ENCODE assay signal across 8 cellular contexts in the genomic region with DNA sequence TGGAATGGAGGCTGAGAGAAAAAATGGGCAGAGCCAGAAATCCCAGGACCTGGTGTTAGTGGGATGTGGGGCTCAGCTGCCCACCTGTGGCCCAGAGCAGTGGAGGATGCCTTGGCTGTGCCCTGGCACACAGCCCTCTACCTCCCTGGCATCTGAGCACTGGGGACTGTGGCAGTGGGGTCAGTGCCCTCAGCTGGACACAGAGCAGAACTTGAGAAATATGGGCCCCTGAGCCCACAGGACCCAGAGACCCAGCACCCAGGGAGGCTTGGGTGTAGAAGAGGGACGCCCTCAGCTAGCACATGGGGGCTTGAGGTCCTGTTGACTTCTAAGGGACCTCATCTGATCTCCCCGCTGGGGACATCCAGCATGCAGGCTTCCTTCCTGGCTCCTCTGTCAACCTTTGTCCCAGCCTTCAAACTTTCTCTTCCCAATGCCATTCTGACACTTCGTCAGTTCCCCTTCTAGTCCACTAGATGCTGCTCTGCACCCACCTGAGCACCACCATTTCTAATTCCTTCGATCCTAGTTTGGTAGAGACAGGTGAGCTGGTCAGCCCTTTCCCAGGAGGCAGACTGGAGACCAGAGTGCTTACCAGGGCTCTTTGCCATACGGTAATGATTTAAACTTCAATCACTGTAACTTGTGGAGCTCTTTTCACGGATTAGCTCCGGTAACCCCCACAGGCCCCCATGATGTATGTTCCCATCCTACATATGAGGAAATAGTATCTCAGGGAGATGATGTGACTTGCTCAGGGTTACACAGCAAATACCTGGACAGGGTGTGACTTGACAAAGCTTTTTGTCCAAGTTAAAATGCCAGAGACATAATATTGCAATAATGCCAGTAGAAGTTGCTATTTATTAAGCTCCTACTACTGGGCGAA.
A peak's percentile ranks its signal among the peaks of the same experiment; 100 is the strongest.
DNase-seq lines count a peak whose midpoint lies in the region; ATAC-seq, FAIRE-seq and TF ChIP-seq lines count a peak whose summit lies in the region.

No MANE protein-coding gene starts in this region.

- CTCF ChIA-PET in RWPE1 (lab: Yijun Ruan, JAX) = interaction anchor here (0.6 to 1.2 kb wide), 11 partner anchors 10 to 561 kb away, joined by 3 to 5 read pairs (median 3); no protein-coding TSS in a partner anchor

- intact Hi-C loops in head of caudate nucleus (cut with DNase I) = loop anchor here (10.0 kb wide), 1 partner anchor 597 kb away; a partner anchor contains a TSS
- intact Hi-C loops in tibial artery (cut with DNase I; ENCODE audit: low total_unique reads) = no loop called here

- H3K4me1 ChIP-seq in tibial artery = no peaks in the 10 kb centered on the region

- H3K36me3 ChIP-seq in tibial artery = no peaks in the 10 kb centered on the region

- peaks cover 0 to 35% of the 10 kb centered on the region in 2 donors for H3K27me3 ChIP-seq in tibial artery

- POLR2A ChIA-PET in RWPE1 (lab: Yijun Ruan, JAX; ENCODE audit: low non-redundant PET) = no interaction called here

- no peak for ATAC-seq in GM21528 (IDR thresholded peaks at IDR 0.05; ENCODE audit: low FRiP score, unreplicated experiment)
- no peak for ATAC-seq in HG03095 (IDR thresholded peaks at IDR 0.05; ENCODE audit: unreplicated experiment)

- TF ChIP-seq CTCF in RWPE1 (conservative IDR thresholded peaks at IDR 0.05; ENCODE audit: low read depth) (peak; percentile 76), tibial artery (IDR thresholded peaks at IDR 0.05) (peak; percentile 31 to 39)

- peak; percentile 74 for DNase-seq in DMS53 (lab: John Stamatoyannopoulos, UW)
- peak; percentile 26 for DNase-seq in HTR-8/SVneo (ENCODE audit: insufficient read length, low spot score)
- DNase-seq in RWPE1 (ENCODE audit: low spot score) = peak; percentile 64
- peak in 29 of 42 donors; percentile 5 to 66 (median 29) for DNase-seq in head of caudate nucleus
- DNase-seq in tibial artery = no peak
- no peak for DNase-seq in stimulated activated naive CD4-positive, alpha-beta T cell treated with Interleukin-2 at 50 U/mL for 16 hours (lab: John Stamatoyannopoulos, UW)

- H3K27ac ChIP-seq in RWPE1 = no peak overlapping the region
- no peak overlapping the region for H3K27ac ChIP-seq in tibial artery

- no peak for FAIRE-seq in HTR-8/SVneo (lab: Jason Lieb, UNC)

- no peak overlapping the region for H3K4me3 ChIP-seq in tibial artery

- H3K9me3 ChIP-seq in tibial artery = no peaks in the 10 kb centered on the region

Comparison
In these comparisons a context has a peak if more than half of its experiments do, and no peak if none do; other contexts are left out.
1. DNase-seq: peak in DMS53 (single experiment), HTR-8/SVneo (single experiment), RWPE1 (single experiment) and head of caudate nucleus (29 of 42); none in tibial artery (0 of 2) and stimulated activated naive CD4-positive, alpha-beta T cell treated with Interleukin-2 at 50 U/mL for 16 hours (single experiment).